Comparison of ENCODE assay signal across 3 cellular contexts in genomic region chr5:180332051-180332517, GRCh38.
TF ChIP-seq lines count a peak whose summit lies in the region.

No MANE protein-coding gene starts in this region.

TF ChIP-seq in SK-N-SH, 30 proteins besides CTCF, POLR2A, EP300 and RAD21 (continues in another document):
- TF ChIP-seq ZBTB33 (IDR thresholded peaks at IDR 0.05; ENCODE audit: borderline replicate concordance, low read depth) (no peak), FOXJ3 (CRISPR knock-in tag; IDR thresholded peaks at IDR 0.05) (no peak), PBX3 (IDR thresholded peaks at IDR 0.05) (no peak), IRF3 (IDR thresholded peaks at IDR 0.05; ENCODE audit: low read depth, low read length) (no peak), MAX (IDR thresholded peaks at IDR 0.05; ENCODE audit: low read depth) (no peak), FOSL2 (IDR thresholded peaks at IDR 0.05; ENCODE audit: borderline replicate concordance, low read depth) (no peak), TAF1 (IDR thresholded peaks at IDR 0.05; ENCODE audit: borderline replicate concordance, low read depth, low read length) (no peak), ELF1 (IDR thresholded peaks at IDR 0.05) (no peak), USF1 (IDR thresholded peaks at IDR 0.05; ENCODE audit: borderline replicate concordance, low read depth) (no peak), GABPA (IDR thresholded peaks at IDR 0.05; ENCODE audit: low read depth) (no peak), RCOR1 (IDR thresholded peaks at IDR 0.05; ENCODE audit: low read length) (no peak), JUND (IDR thresholded peaks at IDR 0.05) (no peak)

TF ChIP-seq in SK-N-SH treated with all-trans-retinoic acid at 6 μM for 48 hours, 23 proteins besides CTCF, POLR2A, EP300 and RAD21:
- TF ChIP-seq SNAI2 (CRISPR knock-in tag; IDR thresholded peaks at IDR 0.05) = no peak
- no peak for TF ChIP-seq GLIS3 (CRISPR knock-in tag; IDR thresholded peaks at IDR 0.05)
- no peak for TF ChIP-seq ESRRG (CRISPR knock-in tag; IDR thresholded peaks at IDR 0.05)
- no peak for TF ChIP-seq OSR1 (CRISPR knock-in tag; IDR thresholded peaks at IDR 0.05)
- TF ChIP-seq ZC3H10 (CRISPR knock-in tag; IDR thresholded peaks at IDR 0.05) = no peak
- no peak for TF ChIP-seq CREB5 (CRISPR knock-in tag; IDR thresholded peaks at IDR 0.05; ENCODE audit: low read depth)
- TF ChIP-seq ARNTL (CRISPR knock-in tag; IDR thresholded peaks at IDR 0.05; ENCODE audit: borderline replicate concordance, low read depth) = no peak
- no peak for TF ChIP-seq RARB (CRISPR knock-in tag; IDR thresholded peaks at IDR 0.05)
- no peak for TF ChIP-seq TSHZ2 (CRISPR knock-in tag; IDR thresholded peaks at IDR 0.05)
- no peak for TF ChIP-seq POU6F1 (CRISPR knock-in tag; IDR thresholded peaks at IDR 0.05; ENCODE audit: borderline replicate concordance, low read depth)
- no peak for TF ChIP-seq ZNF70 (CRISPR knock-in tag; IDR thresholded peaks at IDR 0.05)

TF ChIP-seq in K562, 482 proteins besides CTCF, POLR2A, EP300 and RAD21:
- TF ChIP-seq PPARD (CRISPR knock-in tag; IDR thresholded peaks at IDR 0.05) (no peak), ZNF785 (CRISPR knock-in tag; IDR thresholded peaks at IDR 0.05) (no peak), CBX2 (IDR thresholded peaks at IDR 0.05; ENCODE audit: insufficient read depth, low read length, poor library complexity, severe bottlenecking) (no peak), KLF1 (tag; IDR thresholded peaks at IDR 0.05) (no peak), NR2C2 (CRISPR knock-in tag; IDR thresholded peaks at IDR 0.05) (no peak), NR2C2 (tag; IDR thresholded peaks at IDR 0.05) (no peak), ARID2 (IDR thresholded peaks at IDR 0.05) (no peak), ARID4B (CRISPR knock-in tag; IDR thresholded peaks at IDR 0.05) (no peak), ZNF217 (CRISPR knock-in tag; IDR thresholded peaks at IDR 0.05) (no peak), ARHGAP35 (IDR thresholded peaks at IDR 0.05; ENCODE audit: partially characterized antibody) (no peak), ZNF165 (CRISPR knock-in tag; IDR thresholded peaks at IDR 0.05; ENCODE audit: borderline replicate concordance) (no peak), NFRKB (IDR thresholded peaks at IDR 0.05; ENCODE audit: low read depth) (no peak), AFF4 (CRISPR knock-in tag; IDR thresholded peaks at IDR 0.05) (no peak), ZBTB33 (CRISPR knock-in tag; IDR thresholded peaks at IDR 0.05) (no peak), ZNF224 (CRISPR knock-in tag; IDR thresholded peaks at IDR 0.05) (no peak), ZNF586 (CRISPR knock-in tag; conservative IDR thresholded peaks at IDR 0.05) (no peak)
